In the genomic region with DNA sequence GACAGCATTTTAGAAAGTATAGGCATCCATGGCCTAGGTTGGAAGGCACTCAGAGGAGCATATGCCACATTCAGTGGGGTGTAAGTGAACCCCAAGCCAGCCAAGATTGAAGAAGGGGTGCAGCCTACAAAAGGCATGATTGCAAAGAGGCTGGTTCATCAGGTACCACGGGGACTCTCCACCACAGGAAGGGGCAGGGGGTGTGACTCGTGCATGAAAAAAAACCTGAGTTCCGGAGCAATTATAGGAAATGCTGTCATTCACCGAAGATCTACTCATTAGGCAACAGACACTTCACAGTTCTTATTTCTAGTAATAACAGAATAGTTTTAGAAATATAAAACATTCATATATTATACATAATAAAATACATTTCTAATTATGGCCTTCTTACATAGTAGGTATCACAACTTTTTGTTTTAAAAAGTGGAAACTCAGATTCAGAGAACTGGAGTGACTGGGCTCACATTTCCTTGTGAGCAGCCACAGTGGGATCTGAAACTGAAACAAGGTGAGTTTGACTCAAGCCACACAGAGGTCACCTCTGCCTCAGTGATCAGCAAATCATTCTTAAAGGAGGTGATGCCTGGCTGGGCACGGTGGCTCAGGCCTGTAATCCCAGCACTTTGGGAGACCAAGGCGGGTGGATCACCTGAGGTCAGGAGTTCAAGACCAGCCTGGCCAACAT, we compare ENCODE assay signal across 1 cellular context.
TF ChIP-seq lines count a peak whose summit lies in the region.

No MANE protein-coding gene starts in this region.

TF ChIP-seq in GM12878, 131 proteins besides CTCF, POLR2A, EP300 and RAD21 (continued from another document):
- TF ChIP-seq, protein P1, sequence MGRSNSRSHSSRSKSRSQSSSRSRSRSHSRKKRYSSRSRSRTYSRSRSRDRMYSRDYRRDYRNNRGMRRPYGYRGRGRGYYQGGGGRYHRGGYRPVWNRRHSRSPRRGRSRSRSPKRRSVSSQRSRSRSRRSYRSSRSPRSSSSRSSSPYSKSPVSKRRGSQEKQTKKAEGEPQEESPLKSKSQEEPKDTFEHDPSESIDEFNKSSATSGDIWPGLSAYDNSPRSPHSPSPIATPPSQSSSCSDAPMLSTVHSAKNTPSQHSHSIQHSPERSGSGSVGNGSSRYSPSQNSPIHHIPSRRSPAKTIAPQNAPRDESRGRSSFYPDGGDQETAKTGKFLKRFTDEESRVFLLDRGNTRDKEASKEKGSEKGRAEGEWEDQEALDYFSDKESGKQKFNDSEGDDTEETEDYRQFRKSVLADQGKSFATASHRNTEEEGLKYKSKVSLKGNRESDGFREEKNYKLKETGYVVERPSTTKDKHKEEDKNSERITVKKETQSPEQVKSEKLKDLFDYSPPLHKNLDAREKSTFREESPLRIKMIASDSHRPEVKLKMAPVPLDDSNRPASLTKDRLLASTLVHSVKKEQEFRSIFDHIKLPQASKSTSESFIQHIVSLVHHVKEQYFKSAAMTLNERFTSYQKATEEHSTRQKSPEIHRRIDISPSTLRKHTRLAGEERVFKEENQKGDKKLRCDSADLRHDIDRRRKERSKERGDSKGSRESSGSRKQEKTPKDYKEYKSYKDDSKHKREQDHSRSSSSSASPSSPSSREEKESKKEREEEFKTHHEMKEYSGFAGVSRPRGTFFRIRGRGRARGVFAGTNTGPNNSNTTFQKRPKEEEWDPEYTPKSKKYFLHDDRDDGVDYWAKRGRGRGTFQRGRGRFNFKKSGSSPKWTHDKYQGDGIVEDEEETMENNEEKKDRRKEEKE (IDR thresholded peaks at IDR 0.05): no peak
- TF ChIP-seq TCF12 (IDR thresholded peaks at IDR 0.05; ENCODE audit: low read depth, low read length) (no peak), RCOR1 (conservative IDR thresholded peaks at IDR 0.05; ENCODE audit: low read depth, low read length) (no peak), STAT1 (conservative IDR thresholded peaks at IDR 0.05) (no peak), RUNX3 (IDR thresholded peaks at IDR 0.05; ENCODE audit: low read length) (peak; percentile 53), SREBF1 (IDR thresholded peaks at IDR 0.05; ENCODE audit: low read length) (no peak), ETV6 (conservative IDR thresholded peaks at IDR 0.05 in 1 of 2, IDR thresholded peaks at IDR 0.05 in 1 of 2; ENCODE audit: borderline replicate concordance in 1 of 2, low read depth in 1 of 2) (no peak), SMC3 (IDR thresholded peaks at IDR 0.05; ENCODE audit: borderline replicate concordance, low read length) (no peak), ATF7 (IDR thresholded peaks at IDR 0.05; ENCODE audit: low read depth) (no peak), IKZF1 (conservative IDR thresholded peaks at IDR 0.05) (no peak), ZNF274 (IDR thresholded peaks at IDR 0.05; ENCODE audit: insufficient read depth, insufficient read length) (no peak), TAF1 (IDR thresholded peaks at IDR 0.05; ENCODE audit: borderline replicate concordance, low read depth, low read length) (no peak), BACH1 (IDR thresholded peaks at IDR 0.05; ENCODE audit: borderline replicate concordance) (no peak), YBX1 (IDR thresholded peaks at IDR 0.05) (no peak), GABPA (IDR thresholded peaks at IDR 0.05; ENCODE audit: low read depth) (0 out of 2 replicates have a peak, but pooled peaks have one; percentile 40), CEBPB (IDR thresholded peaks at IDR 0.05; ENCODE audit: borderline replicate concordance in 1 of 2, low read depth in 2 of 2, low read length in 2 of 2) (no peak), SUZ12 (IDR thresholded peaks at IDR 0.05; ENCODE audit: unreplicated experiment) (no peak)
- TF ChIP-seq, protein P2, sequence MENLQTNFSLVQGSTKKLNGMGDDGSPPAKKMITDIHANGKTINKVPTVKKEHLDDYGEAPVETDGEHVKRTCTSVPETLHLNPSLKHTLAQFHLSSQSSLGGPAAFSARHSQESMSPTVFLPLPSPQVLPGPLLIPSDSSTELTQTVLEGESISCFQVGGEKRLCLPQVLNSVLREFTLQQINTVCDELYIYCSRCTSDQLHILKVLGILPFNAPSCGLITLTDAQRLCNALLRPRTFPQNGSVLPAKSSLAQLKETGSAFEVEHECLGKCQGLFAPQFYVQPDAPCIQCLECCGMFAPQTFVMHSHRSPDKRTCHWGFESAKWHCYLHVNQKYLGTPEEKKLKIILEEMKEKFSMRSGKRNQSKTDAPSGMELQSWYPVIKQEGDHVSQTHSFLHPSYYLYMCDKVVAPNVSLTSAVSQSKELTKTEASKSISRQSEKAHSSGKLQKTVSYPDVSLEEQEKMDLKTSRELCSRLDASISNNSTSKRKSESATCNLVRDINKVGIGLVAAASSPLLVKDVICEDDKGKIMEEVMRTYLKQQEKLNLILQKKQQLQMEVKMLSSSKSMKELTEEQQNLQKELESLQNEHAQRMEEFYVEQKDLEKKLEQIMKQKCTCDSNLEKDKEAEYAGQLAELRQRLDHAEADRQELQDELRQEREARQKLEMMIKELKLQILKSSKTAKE (IDR thresholded peaks at IDR 0.05; ENCODE audit: low read depth, poor library complexity, severe bottlenecking): no peak
- TF ChIP-seq, protein P3, sequence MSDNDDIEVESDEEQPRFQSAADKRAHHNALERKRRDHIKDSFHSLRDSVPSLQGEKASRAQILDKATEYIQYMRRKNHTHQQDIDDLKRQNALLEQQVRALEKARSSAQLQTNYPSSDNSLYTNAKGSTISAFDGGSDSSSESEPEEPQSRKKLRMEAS (IDR thresholded peaks at IDR 0.05; ENCODE audit: low read depth, low read length): no peak
- TF ChIP-seq, protein P4, sequence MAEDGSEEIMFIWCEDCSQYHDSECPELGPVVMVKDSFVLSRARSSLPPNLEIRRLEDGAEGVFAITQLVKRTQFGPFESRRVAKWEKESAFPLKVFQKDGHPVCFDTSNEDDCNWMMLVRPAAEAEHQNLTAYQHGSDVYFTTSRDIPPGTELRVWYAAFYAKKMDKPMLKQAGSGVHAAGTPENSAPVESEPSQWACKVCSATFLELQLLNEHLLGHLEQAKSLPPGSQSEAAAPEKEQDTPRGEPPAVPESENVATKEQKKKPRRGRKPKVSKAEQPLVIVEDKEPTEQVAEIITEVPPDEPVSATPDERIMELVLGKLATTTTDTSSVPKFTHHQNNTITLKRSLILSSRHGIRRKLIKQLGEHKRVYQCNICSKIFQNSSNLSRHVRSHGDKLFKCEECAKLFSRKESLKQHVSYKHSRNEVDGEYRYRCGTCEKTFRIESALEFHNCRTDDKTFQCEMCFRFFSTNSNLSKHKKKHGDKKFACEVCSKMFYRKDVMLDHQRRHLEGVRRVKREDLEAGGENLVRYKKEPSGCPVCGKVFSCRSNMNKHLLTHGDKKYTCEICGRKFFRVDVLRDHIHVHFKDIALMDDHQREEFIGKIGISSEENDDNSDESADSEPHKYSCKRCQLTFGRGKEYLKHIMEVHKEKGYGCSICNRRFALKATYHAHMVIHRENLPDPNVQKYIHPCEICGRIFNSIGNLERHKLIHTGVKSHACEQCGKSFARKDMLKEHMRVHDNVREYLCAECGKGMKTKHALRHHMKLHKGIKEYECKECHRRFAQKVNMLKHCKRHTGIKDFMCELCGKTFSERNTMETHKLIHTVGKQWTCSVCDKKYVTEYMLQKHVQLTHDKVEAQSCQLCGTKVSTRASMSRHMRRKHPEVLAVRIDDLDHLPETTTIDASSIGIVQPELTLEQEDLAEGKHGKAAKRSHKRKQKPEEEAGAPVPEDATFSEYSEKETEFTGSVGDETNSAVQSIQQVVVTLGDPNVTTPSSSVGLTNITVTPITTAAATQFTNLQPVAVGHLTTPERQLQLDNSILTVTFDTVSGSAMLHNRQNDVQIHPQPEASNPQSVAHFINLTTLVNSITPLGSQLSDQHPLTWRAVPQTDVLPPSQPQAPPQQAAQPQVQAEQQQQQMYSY (CRISPR knock-in tag; IDR thresholded peaks at IDR 0.05): no peak
